Comparison of ENCODE assay signal across 8 cellular contexts in genomic region chrX:125205084-125205917, GRCh38.
A peak's percentile ranks its signal among the peaks of the same experiment; 100 is the strongest.
DNase-seq lines count a peak whose midpoint lies in the region; ATAC-seq and TF ChIP-seq lines count a peak whose summit lies in the region.

No MANE protein-coding gene starts in this region.

- no peaks in the 10 kb centered on the region for H3K9me3 ChIP-seq in muscle layer of colon (ENCODE audit: low read length)
- H3K9me3 ChIP-seq in transverse colon, result no peaks in the 10 kb centered on the region

- H3K9ac ChIP-seq in muscle layer of colon (ENCODE audit: low read length), result no peak overlapping the region

- H3K27ac Mint-ChIP-seq in T-helper 2 cell treated with Interferon-gamma antibody and Interleukin-4, amounts not matched to agents 5 μg/mL and 100 μg/mL, for 36 hours, result no peak overlapping the region

- in situ Hi-C loops in transverse colon (cut with MboI; ENCODE audit: low pct_ligation_motif_present in 1 of 4, low pct_unique_long_range_greater_than_20kb in 1 of 4, low sequenced_read_pairs in 3 of 4), result no loop called here

- no peaks in the 10 kb centered on the region for H3K36me3 ChIP-seq in muscle layer of colon (ENCODE audit: insufficient read depth, low read length)
- no peaks in the 10 kb centered on the region for H3K36me3 ChIP-seq in transverse colon

- peaks cover 17% of the 10 kb centered on the region for H3K4me1 Mint-ChIP-seq in T-helper 2 cell treated with Interferon-gamma antibody and Interleukin-4, amounts not matched to agents 5 μg/mL and 100 μg/mL, for 36 hours (ENCODE audit: low read depth)

- peak; percentile 51 for ATAC-seq in HG02759 (IDR thresholded peaks at IDR 0.05; ENCODE audit: unreplicated experiment)
- ATAC-seq in HG03045 (IDR thresholded peaks at IDR 0.05; ENCODE audit: unreplicated experiment), result no peak

- H3K4me3 ChIP-seq in epithelial cell of proximal tubule (ENCODE audit: low read depth, low read length) (peak overlapping the region; percentile 63), muscle layer of colon (ENCODE audit: low read depth in 1 of 2, low read length in 2 of 2) (peak overlapping the region; percentile 12 to 38), transverse colon (peak overlapping the region; percentile 4 to 44 (median 24))

- H3K27me3 ChIP-seq in muscle layer of colon (ENCODE audit: control insufficient read depth in 1 of 2, insufficient read depth in 2 of 2, low read length in 2 of 2), result peaks cover 0 to 15% of the 10 kb centered on the region in 2 donors
- peaks cover 6% of the 10 kb centered on the region for H3K27me3 ChIP-seq in transverse colon

- intact Hi-C loops in transverse colon (cut with DNase I; ENCODE audit: low total_unique reads), result no loop called here

- DNase-seq in AG20443 (ENCODE audit: low spot score) (peak; percentile 23), epithelial cell of proximal tubule (ENCODE audit: low read depth) (peak; percentile 57), transverse colon (peak; percentile 12), HCEC 1CT (no peak)
- no peak for DNase-seq in T-helper 2 cell treated with Interferon-gamma antibody and Interleukin-4, amounts not matched to agents 5 μg/mL and 100 μg/mL, for 36 hours (ENCODE audit: low spot score)

- peak overlapping the region; percentile 82 for H3K4me3 Mint-ChIP-seq in T-helper 2 cell treated with Interferon-gamma antibody and Interleukin-4, amounts not matched to agents 5 μg/mL and 100 μg/mL, for 36 hours

- no peaks in the 10 kb centered on the region for H3K36me3 Mint-ChIP-seq in T-helper 2 cell treated with Interferon-gamma antibody and Interleukin-4, amounts not matched to agents 5 μg/mL and 100 μg/mL, for 36 hours (ENCODE audit: low read depth)

- no peak for TF ChIP-seq POLR2A in transverse colon (IDR thresholded peaks at IDR 0.05)

- TF ChIP-seq EP300 in transverse colon (IDR thresholded peaks at IDR 0.05; ENCODE audit: low read depth), result no peak

- H3K9me3 Mint-ChIP-seq in T-helper 2 cell treated with Interferon-gamma antibody and Interleukin-4, amounts not matched to agents 5 μg/mL and 100 μg/mL, for 36 hours, result no peaks in the 10 kb centered on the region

- H3K27ac ChIP-seq in muscle layer of colon (ENCODE audit: low read depth, low read length) (peak overlapping the region; percentile 48), transverse colon (peak overlapping the region; percentile 51 to 78 (median 73))

- H3K4me1 ChIP-seq in muscle layer of colon (ENCODE audit: insufficient read depth, low read length) (no peaks in the 10 kb centered on the region), transverse colon (no peaks in the 10 kb centered on the region)

- peaks cover 51% of the 10 kb centered on the region for H3K27me3 Mint-ChIP-seq in T-helper 2 cell treated with Interferon-gamma antibody and Interleukin-4, amounts not matched to agents 5 μg/mL and 100 μg/mL, for 36 hours (ENCODE audit: low read depth)

- WGBS in transverse colon (ENCODE audit: low coverage in 1 of 2), 2 donors, result 42% methylated on average over 49 of the region's 54 CpGs; no CpG with 5 or more reads in 1 of the 2 donors

- TF ChIP-seq CTCF in epithelial cell of proximal tubule (conservative IDR thresholded peaks at IDR 0.05; ENCODE audit: low read depth, low read length) (peak; percentile 59), transverse colon (IDR thresholded peaks at IDR 0.05) (peak in 1 of 5 experiments; percentile 17)

Comparison
In these comparisons a context has a peak if more than half of its experiments do, and no peak if none do; other contexts are left out.
1. DNase-seq: peak in AG20443 (single experiment), epithelial cell of proximal tubule (single experiment) and transverse colon (single experiment); none in T-helper 2 cell treated with Interferon-gamma antibody and Interleukin-4, amounts not matched to agents 5 μg/mL and 100 μg/mL, for 36 hours (single experiment) and HCEC 1CT (single experiment).
2. Peak in every context shown above with its lines, with median percentiles within 50 percentile points of each other: H3K4me3 ChIP-seq.